ENCODE assay signal across 1 cellular context in the genomic region with DNA sequence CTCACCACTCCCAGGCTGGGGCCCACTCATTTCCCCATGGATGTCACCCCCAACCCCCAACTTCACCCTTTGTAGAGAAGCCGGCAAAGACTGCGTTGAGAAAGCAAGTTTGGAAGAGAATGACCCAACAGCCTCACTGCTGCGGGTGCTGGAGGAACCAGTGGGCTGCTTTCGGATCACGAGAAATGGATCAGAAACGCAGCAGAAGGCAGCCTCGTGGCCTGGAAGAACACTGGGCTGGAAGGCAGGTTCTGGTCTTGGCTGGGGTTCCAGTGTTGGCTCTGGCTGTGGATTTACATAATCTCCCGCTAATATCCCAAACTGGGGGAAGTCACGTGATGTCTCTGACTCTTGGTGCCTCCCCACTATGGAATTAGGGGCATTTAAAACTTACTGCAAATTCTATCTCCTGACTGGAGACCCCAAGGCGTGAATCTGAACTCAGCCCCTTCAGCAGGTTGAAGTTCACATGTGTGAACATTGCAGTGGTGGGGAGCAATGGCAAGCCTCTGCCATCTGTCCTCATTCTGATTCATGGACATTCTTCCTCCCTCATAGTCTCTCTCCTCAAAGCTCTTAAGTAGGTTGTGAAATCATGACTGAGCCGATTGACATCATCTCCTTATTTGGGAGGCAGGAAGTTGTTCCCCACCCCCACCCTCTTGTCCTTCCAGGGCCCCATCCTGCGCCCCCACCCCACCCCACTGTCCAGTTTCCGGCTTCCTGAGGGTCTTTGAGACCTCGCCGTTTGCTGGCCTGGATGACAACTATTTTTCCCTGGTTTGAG.
TF ChIP-seq lines count a peak whose summit lies in the region.

No MANE protein-coding gene starts in this region.

TF ChIP-seq in GM23338, 12 proteins besides CTCF, POLR2A, EP300 and RAD21 (continued from another document):
- no peak for TF ChIP-seq REST (IDR thresholded peaks at IDR 0.05; ENCODE audit: unreplicated experiment)
- TF ChIP-seq EZH2phosphoT487 (IDR thresholded peaks at IDR 0.05; ENCODE audit: unreplicated experiment): no peak
- no peak for TF ChIP-seq CREB1 (CRISPR knock-in tag; IDR thresholded peaks at IDR 0.05; ENCODE audit: low read depth)
- TF ChIP-seq ZNF462 (CRISPR knock-in tag; IDR thresholded peaks at IDR 0.05): no peak
- TF ChIP-seq POLR2AphosphoS5 (IDR thresholded peaks at IDR 0.05; ENCODE audit: low read depth): no peak
- no peak for TF ChIP-seq NANOG (IDR thresholded peaks at IDR 0.05; ENCODE audit: borderline replicate concordance)
- TF ChIP-seq ZNF114 (CRISPR knock-in tag; IDR thresholded peaks at IDR 0.05): no peak
- TF ChIP-seq ZNF331 (CRISPR knock-in tag; IDR thresholded peaks at IDR 0.05; ENCODE audit: low read depth): no peak
- no peak for TF ChIP-seq JUNB (IDR thresholded peaks at IDR 0.05; ENCODE audit: unreplicated experiment)
